Comparison of ENCODE assay signal across 30 cellular contexts in the genomic region with DNA sequence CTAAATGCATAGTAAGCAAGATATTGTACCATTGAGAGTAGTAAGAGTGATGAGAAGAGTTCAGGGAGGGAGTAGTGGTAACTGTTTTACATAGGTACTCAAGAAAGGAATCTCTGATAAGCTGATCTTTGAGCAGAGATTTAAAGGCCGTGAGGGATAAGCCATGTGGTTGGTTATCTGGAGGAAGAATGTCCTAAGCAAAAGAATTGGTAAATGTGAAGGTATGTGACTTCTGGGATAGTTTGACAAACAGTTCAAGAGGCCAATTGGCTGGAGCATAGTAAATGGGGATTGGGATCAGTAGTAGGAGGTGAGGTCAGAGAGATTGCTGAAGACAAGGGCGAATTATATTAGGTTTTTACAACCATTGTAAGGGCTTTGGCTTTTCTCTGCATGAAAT.
"Had no signal": no experiment of that assay in that cellular context is flagged by ENCODE, and none has a peak within 500 bp of the region (broad histone marks: within the 10 kb centered on the region; RNA-seq: fewer than 3 reads in every experiment).

No MANE protein-coding gene starts in this region.

- ATAC-seq: naive thymus-derived CD4-positive, alpha-beta T cell; natural killer cell; psoas muscle; right cardiac atrium; sciatic nerve; stimulated activated effector memory CD8-positive, alpha-beta T cell treated with anti-CD3 and anti-CD28 coated beads, Interleukin-12 subunit alpha, Interleukin-12 subunit beta, amount 100 ng/mL, for 72 hours; stimulated activated naive B cell treated with anti-CD40 and anti-IgM and Interleukin-4, amounts not matched to agents 10 μg/mL and 1 μg/mL and 100 μg/mL, for 72 hours; upper lobe of right lung had no signal

- H3K27me3 ChIP-seq: neural progenitor cell, ovary, spleen, stomach, thyroid gland, tibial nerve, upper lobe of right lung, uterus had no signal

- H3K4me3 Mint-ChIP-seq: naive thymus-derived CD4-positive, alpha-beta T cell; natural killer cell; nephron; neural progenitor cell; stimulated activated effector memory CD8-positive, alpha-beta T cell treated with anti-CD3 and anti-CD28 coated beads, Interleukin-12 subunit alpha, Interleukin-12 subunit beta, amount 100 ng/mL, for 72 hours; stimulated activated naive B cell treated with anti-CD40 and anti-IgM and Interleukin-4, amounts not matched to agents 10 μg/mL and 1 μg/mL and 100 μg/mL, for 72 hours; stimulated activated naive CD8-positive, alpha-beta T cell treated with anti-CD3 and anti-CD28 coated beads, Interleukin-15, Interleukin-2, amounts not matched to agents 100 ng/mL and 50 ng/mL, for 24 hours; type B pancreatic cell had no signal

- H3K4me2 ChIP-seq: neural progenitor cell, smooth muscle cell had no signal

- H3K36me3 Mint-ChIP-seq: naive thymus-derived CD4-positive, alpha-beta T cell; natural killer cell; neural progenitor cell; stimulated activated effector memory CD8-positive, alpha-beta T cell treated with anti-CD3 and anti-CD28 coated beads, Interleukin-12 subunit alpha, Interleukin-12 subunit beta, amount 100 ng/mL, for 72 hours; stimulated activated naive B cell treated with anti-CD40 and anti-IgM and Interleukin-4, amounts not matched to agents 10 μg/mL and 1 μg/mL and 100 μg/mL, for 72 hours; type B pancreatic cell had no signal

- H3K9me3 ChIP-seq: ovary, psoas muscle, spleen, stomach, thoracic aorta, thyroid gland, tibial nerve, upper lobe of right lung, uterus had no signal

- H3K4me3 ChIP-seq: neural progenitor cell, ovary, psoas muscle, skin epidermis, smooth muscle cell, spleen, stomach, thoracic aorta, thyroid gland, tibial nerve, upper lobe of right lung, uterus had no signal

- H3K27ac ChIP-seq: neural progenitor cell, ovary, parathyroid adenoma, psoas muscle, skin epidermis, spleen, stomach, thoracic aorta, thyroid gland, tibial nerve, upper lobe of right lung, uterus had no signal

- H3K36me3 ChIP-seq: neural progenitor cell, ovary, stomach, thoracic aorta, thyroid gland, upper lobe of right lung, uterus had no signal

- H3K4me1 ChIP-seq: neural progenitor cell, spleen, stomach, thyroid gland, tibial nerve, upper lobe of right lung, uterus had no signal

- H3K27ac Mint-ChIP-seq: naive thymus-derived CD4-positive, alpha-beta T cell; natural killer cell; nephron; neural progenitor cell; progenitor cell of endocrine pancreas; stimulated activated effector memory CD8-positive, alpha-beta T cell treated with anti-CD3 and anti-CD28 coated beads, Interleukin-12 subunit alpha, Interleukin-12 subunit beta, amount 100 ng/mL, for 72 hours; stimulated activated naive B cell treated with anti-CD40 and anti-IgM and Interleukin-4, amounts not matched to agents 10 μg/mL and 1 μg/mL and 100 μg/mL, for 72 hours; stimulated activated naive CD8-positive, alpha-beta T cell treated with anti-CD3 and anti-CD28 coated beads, Interleukin-15, Interleukin-2, amounts not matched to agents 100 ng/mL and 50 ng/mL, for 24 hours; type B pancreatic cell had no signal

- H3K9ac ChIP-seq: neural progenitor cell, parathyroid adenoma had no signal

- H3K4me1 Mint-ChIP-seq: nephron, neural progenitor cell had no signal

- H3K9me3 Mint-ChIP-seq: natural killer cell; nephron; neural progenitor cell; stimulated activated effector memory CD8-positive, alpha-beta T cell treated with anti-CD3 and anti-CD28 coated beads, Interleukin-12 subunit alpha, Interleukin-12 subunit beta, amount 100 ng/mL, for 72 hours; stimulated activated naive B cell treated with anti-CD40 and anti-IgM and Interleukin-4, amounts not matched to agents 10 μg/mL and 1 μg/mL and 100 μg/mL, for 72 hours; stimulated activated naive CD8-positive, alpha-beta T cell treated with anti-CD3 and anti-CD28 coated beads, Interleukin-15, Interleukin-2, amounts not matched to agents 100 ng/mL and 50 ng/mL, for 24 hours; type B pancreatic cell had no signal

- H3K27me3 Mint-ChIP-seq: naive thymus-derived CD4-positive, alpha-beta T cell; progenitor cell of endocrine pancreas; stimulated activated naive B cell treated with anti-CD40 and anti-IgM and Interleukin-4, amounts not matched to agents 10 μg/mL and 1 μg/mL and 100 μg/mL, for 72 hours; stimulated activated naive CD8-positive, alpha-beta T cell treated with anti-CD3 and anti-CD28 coated beads, Interleukin-15, Interleukin-2, amounts not matched to agents 100 ng/mL and 50 ng/mL, for 24 hours; type B pancreatic cell had no signal

- DNase-seq: naive thymus-derived CD4-positive, alpha-beta T cell; natural killer cell; occipital lobe; ovary; posterior cingulate gyrus; psoas muscle; right cardiac atrium; spleen; stimulated activated CD4-positive, alpha-beta T cell treated with anti-CD3 and anti-CD28 coated beads, Interleukin-12 subunit alpha, Interleukin-12 subunit beta, amount 100 ng/mL, for 4 hours; stimulated activated CD4-positive, alpha-beta T cell treated with anti-CD3 and anti-CD28 coated beads, Interleukin-2, amount 100 ng/mL, for 24 hours; stimulated activated CD4-positive, alpha-beta T cell treated with anti-CD3 and anti-CD28 coated beads, Interleukin-2, amount 100 ng/mL, for 48 hours; stimulated activated CD4-positive, alpha-beta T cell treated with anti-CD3 and anti-CD28 coated beads, Interleukin-4, amount 100 ng/mL, for 24 hours; stimulated activated naive B cell treated with anti-CD40 and anti-IgM and Interleukin-4, amounts not matched to agents 10 μg/mL and 1 μg/mL and 100 μg/mL, for 72 hours; stimulated activated naive CD4-positive, alpha-beta T cell treated with Interleukin-2 at 50 U/mL for 16 hours; stomach; thyroid gland; upper lobe of right lung; uterus had no signal
